In the genomic region with DNA sequence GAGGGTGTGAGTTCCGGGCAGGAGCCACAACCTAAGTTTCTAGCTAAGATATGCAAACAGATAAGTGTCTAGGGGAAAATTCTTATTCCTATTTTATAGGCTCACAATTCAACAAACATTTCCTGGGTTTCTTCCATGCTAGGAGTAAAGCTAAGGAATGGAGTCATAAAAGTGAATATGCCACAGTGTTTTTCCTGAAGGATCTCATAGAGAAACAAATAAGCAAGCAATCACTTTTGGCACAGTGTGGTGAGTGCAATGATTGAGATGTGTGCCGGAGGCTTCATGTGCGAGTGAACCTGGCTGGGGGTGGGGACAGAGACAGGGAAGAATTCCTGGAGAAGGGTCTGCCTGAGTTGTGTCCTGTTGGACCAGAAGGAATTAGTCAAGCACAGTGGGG, we compare ENCODE assay signal across 13 cellular contexts.
"Had no signal": no experiment of that assay in that cellular context is flagged by ENCODE, and none has a peak within 500 bp of the region (broad histone marks: within the 10 kb centered on the region; RNA-seq: fewer than 3 reads in every experiment).

No MANE protein-coding gene starts in this region.

- H3K27me3 ChIP-seq: adrenal gland, hepatocyte, tibial nerve had no signal

- H3K27ac Mint-ChIP-seq: activated CD4-positive, alpha-beta T cell treated with anti-CD3 and anti-CD28 coated beads, Interleukin-2, amount 10 ng/mL, durations not matched to agents 7 days and 5 days; activated naive CD4-positive, alpha-beta T cell treated with anti-CD3 and anti-CD28 coated beads, Interleukin-2, amount 10 ng/mL, durations not matched to agents 7 days and 5 days; activated T-helper 17 cell treated with anti-CD3 and anti-CD28 coated beads, Interleukin-2, amount 50 U/mL, for 72 hours; mesothelial cell of epicardium; stimulated activated memory B cell treated with anti-CD40 and anti-IgM and Interleukin-4, amounts not matched to agents 10 μg/mL and 1 μg/mL and 100 μg/mL, for 72 hours had no signal

- H3K27ac ChIP-seq: adrenal gland, hepatocyte, tibial nerve had no signal

- H3K36me3 Mint-ChIP-seq: activated naive CD4-positive, alpha-beta T cell treated with anti-CD3 and anti-CD28 coated beads, Interleukin-2, amount 10 ng/mL, durations not matched to agents 7 days and 5 days; mesothelial cell of epicardium had no signal

- FAIRE-seq: TTC549 had no signal

- H3K4me3 Mint-ChIP-seq: activated CD4-positive, alpha-beta T cell treated with anti-CD3 and anti-CD28 coated beads, Interleukin-2, amount 10 ng/mL, durations not matched to agents 7 days and 5 days; activated naive CD4-positive, alpha-beta T cell treated with anti-CD3 and anti-CD28 coated beads, Interleukin-2, amount 10 ng/mL, durations not matched to agents 7 days and 5 days; activated T-helper 17 cell treated with anti-CD3 and anti-CD28 coated beads, Interleukin-2, amount 50 U/mL, for 72 hours; stimulated activated memory B cell treated with anti-CD40 and anti-IgM and Interleukin-4, amounts not matched to agents 10 μg/mL and 1 μg/mL and 100 μg/mL, for 72 hours had no signal

- H3K36me3 ChIP-seq: adrenal gland, tibial nerve had no signal

- DNase-seq: activated CD4-positive, alpha-beta T cell treated with anti-CD3 and anti-CD28 coated beads, Interleukin-2, amount 10 ng/mL, durations not matched to agents 7 days and 5 days; activated CD4-positive, CD25-positive, alpha-beta regulatory T cell; activated naive CD4-positive, alpha-beta T cell treated with anti-CD3 and anti-CD28 coated beads, Interleukin-2, amount 10 ng/mL, durations not matched to agents 7 days and 5 days; activated T-cell treated with anti-CD3 and anti-CD28 coated beads for 4 hours; adrenal gland; central memory CD4-positive, alpha-beta T cell; effector memory CD4-positive, alpha-beta T cell had no signal

- ATAC-seq: stimulated activated memory B cell treated with anti-CD40 and anti-IgM and Interleukin-4, amounts not matched to agents 10 μg/mL and 1 μg/mL and 100 μg/mL, for 72 hours had no signal

- H3K79me2 ChIP-seq: hepatocyte had no signal

- H2AFZ ChIP-seq: hepatocyte had no signal

- H3K9me3 ChIP-seq: adrenal gland, tibial nerve had no signal

- H3K9me3 Mint-ChIP-seq: activated T-helper 17 cell treated with anti-CD3 and anti-CD28 coated beads, Interleukin-2, amount 50 U/mL, for 72 hours had no signal

- H3K4me3 ChIP-seq: hepatocyte, tibial nerve had no signal
